8 cellular contexts compared by ENCODE assay signal in genomic region chr11:30143098-30143705, GRCh38.
DNase-seq lines count a peak whose midpoint lies in the region; ATAC-seq, FAIRE-seq and TF ChIP-seq lines count a peak whose summit lies in the region.

No MANE protein-coding gene starts in this region.

- no peak overlapping the region for H3K4me3 ChIP-seq in Caco-2 (ENCODE audit: low read depth, low read length)
- H3K4me3 ChIP-seq in fibroblast of mammary gland (ENCODE audit: control insufficient read depth, low read depth, low read length), result no peak overlapping the region

- H3K36me3 ChIP-seq in Caco-2 (ENCODE audit: control insufficient read depth, insufficient read depth, low read length), result no peaks in the 10 kb centered on the region

- DNase-seq in Caco-2 (peak in 1 of 2 experiments; percentile 58), RCC 7860 (ENCODE audit: low spot score) (peak; percentile 5), fibroblast of mammary gland (ENCODE audit: low read depth) (peak; percentile 30), renal cortical epithelial cell (ENCODE audit: low read depth) (peak; percentile 32), NCI-H128 (lab: John Stamatoyannopoulos, UW; ENCODE audit: unreplicated experiment) (no peak)
- no peak for DNase-seq in effector CD4-positive, alpha-beta T cell

- peak; percentile 53 to 72 for TF ChIP-seq CTCF in Caco-2 (IDR thresholded peaks at IDR 0.05; ENCODE audit: insufficient read depth in 1 of 2, low read depth in 1 of 2, low read length in 1 of 2, severe bottlenecking in 1 of 2, unreplicated experiment in 1 of 2)
- peak; percentile 67 for TF ChIP-seq CTCF in fibroblast of mammary gland (conservative IDR thresholded peaks at IDR 0.05; ENCODE audit: control insufficient read depth, insufficient read depth, low read depth, low read length)

- no peaks in the 10 kb centered on the region for H3K36me3 Mint-ChIP-seq in Caco-2 (ENCODE audit: insufficient read depth, unreplicated experiment)

- H3K27ac Mint-ChIP-seq in Caco-2 (ENCODE audit: unreplicated experiment), result no peak overlapping the region

- intact Hi-C loops in Caco-2 (cut with micrococcal nuclease; ENCODE audit: unreplicated experiment), result loop anchor here (1.0 kb wide), 1 partner anchor 695 kb away; no protein-coding TSS in a partner anchor

- no peak overlapping the region for H3K4me3 Mint-ChIP-seq in Caco-2 (ENCODE audit: unreplicated experiment)

- no peaks in the 10 kb centered on the region for H3K27me3 ChIP-seq in Caco-2 (replicated peaks; ENCODE audit: control insufficient read depth, insufficient read depth, low read length)

- POLR2A ChIA-PET in Caco-2 (lab: Charles Lee), result no interaction called here

- BruUV-seq in Caco-2 (replicated peaks; lab: Mats Ljungman, UMichigan), result no TSS peak

- no peaks in the 10 kb centered on the region for H3K9me3 Mint-ChIP-seq in Caco-2 (ENCODE audit: unreplicated experiment)

- FAIRE-seq in RCC 7860 (lab: Jason Lieb, UNC), result no peak

- H3K4me1 Mint-ChIP-seq in Caco-2 (ENCODE audit: low read depth, unreplicated experiment), result no peaks in the 10 kb centered on the region

- ATAC-seq in GM18870 (IDR thresholded peaks at IDR 0.05; ENCODE audit: unreplicated experiment) (peak; percentile 70), HG03442 (IDR thresholded peaks at IDR 0.05; ENCODE audit: unreplicated experiment) (peak; percentile 77)

- no peaks in the 10 kb centered on the region for H3K27me3 Mint-ChIP-seq in Caco-2 (ENCODE audit: insufficient read depth, unreplicated experiment)

- CTCF ChIA-PET in Caco-2 (lab: Charles Lee), result interaction anchor here (0.5 to 1.7 kb wide), 6 partner anchors 11 to 694 kb away, joined by 3 to 15 read pairs (median 6); no protein-coding TSS in a partner anchor

- no peaks in the 10 kb centered on the region for H3K4me1 ChIP-seq in Caco-2

- no peaks in the 10 kb centered on the region for H3K9me3 ChIP-seq in Caco-2

Comparison
In these comparisons a context has a peak if more than half of its experiments do, and no peak if none do; other contexts are left out.
1. DNase-seq: peak in RCC 7860 (single experiment), fibroblast of mammary gland (single experiment) and renal cortical epithelial cell (single experiment); none in effector CD4-positive, alpha-beta T cell (single experiment) and NCI-H128 (single experiment).